12 cellular contexts compared by ENCODE assay signal in the genomic region with DNA sequence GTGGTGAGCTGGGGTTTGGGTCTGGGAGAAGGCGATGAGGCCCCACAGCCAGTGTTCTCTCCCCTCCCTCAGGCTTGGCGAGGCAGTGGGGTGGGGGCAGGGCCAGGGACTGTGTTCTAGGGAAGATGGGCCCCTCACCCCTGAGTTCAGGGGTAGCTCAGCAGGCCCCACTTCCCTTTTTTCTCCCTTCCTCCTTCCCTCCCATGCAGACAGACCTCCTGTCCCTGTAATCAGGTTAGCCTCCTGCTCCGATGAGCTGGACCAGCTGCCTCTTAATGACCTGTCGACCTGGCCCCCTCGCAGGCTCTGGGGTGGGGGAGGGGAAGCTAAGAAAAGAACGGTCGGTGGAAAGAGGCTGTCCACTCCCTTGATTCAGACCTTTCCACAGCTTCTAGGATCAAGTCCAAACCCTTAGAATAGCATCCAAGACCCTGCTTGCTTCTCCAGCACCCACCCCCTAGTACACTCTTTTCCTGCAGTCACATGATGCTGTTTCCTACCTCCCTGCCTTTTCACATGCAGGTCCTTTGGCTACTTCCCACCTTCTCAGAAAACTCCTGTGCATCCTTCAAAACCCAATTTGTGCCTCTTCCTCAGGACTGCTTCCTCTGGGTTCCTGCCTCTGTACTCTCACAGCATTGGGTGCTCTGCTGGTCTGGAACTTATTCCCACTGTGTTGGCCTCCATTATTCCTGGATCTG.
DNase-seq lines count a peak whose midpoint lies in the region; ATAC-seq, FAIRE-seq and TF ChIP-seq lines count a peak whose summit lies in the region.
"Had no signal": no experiment of that assay in that cellular context is flagged by ENCODE, and none has a peak within 500 bp of the region (broad histone marks: within the 10 kb centered on the region; RNA-seq: fewer than 3 reads in every experiment).

No MANE protein-coding gene starts in this region.

- H3K23me2 ChIP-seq in H1 (ENCODE audit: low read depth, low read length), result no peaks in the 10 kb centered on the region

- H2BK120ac ChIP-seq in H1 (replicated peaks; ENCODE audit: low read depth, low read length), result no peak overlapping the region

- H4K5ac ChIP-seq in H1 (ENCODE audit: insufficient read length, low read depth, low read length), result no peak overlapping the region

- H3K9ac ChIP-seq in H1 (replicated peaks in 1 of 4; ENCODE audit: extremely low read depth in 1 of 4, low read depth in 3 of 4, low read length in 3 of 4) (no peak overlapping the region), rectal smooth muscle tissue (ENCODE audit: low read length) (no peak overlapping the region)

- 0 out of 2 replicates have a peak overlapping the region, but pooled peaks have one; percentile 25 for H2BK20ac ChIP-seq in H1 (ENCODE audit: low read length)

- peak overlapping the region; percentile 30; the same call in 1 of the 2 replicates for H2BK12ac ChIP-seq in H1 (ENCODE audit: low read depth, low read length)

- no peaks in the 10 kb centered on the region for H3K27me3 ChIP-seq in H1 (replicated peaks in 1 of 4; ENCODE audit: control insufficient read depth in 3 of 4, extremely low read depth in 1 of 4, insufficient read depth in 3 of 4, low read length in 3 of 4)
- no peaks in the 10 kb centered on the region for H3K27me3 ChIP-seq in rectal smooth muscle tissue (ENCODE audit: control insufficient read depth, insufficient read depth, low read length)
- H3K27me3 ChIP-seq: left lung had no signal

- FAIRE-seq in H1 (lab: Jason Lieb, UNC), result no peak

- H2AFZ ChIP-seq in H1 (ENCODE audit: low read length), result no peak overlapping the region

- TF ChIP-seq POLR2A in H1 (IDR thresholded peaks at IDR 0.05; ENCODE audit: control extremely low read depth in 1 of 2, low read depth in 2 of 2, low read length in 2 of 2), result no peak

- H3K4me2 ChIP-seq in H1 (ENCODE audit: insufficient read depth in 1 of 2, low read depth in 2 of 2, low read length in 2 of 2), result no peak overlapping the region

- POLR2A ChIA-PET in H1 (lab: Charles Lee; ENCODE audit: partially characterized antibody), result interaction anchor here (1.2 to 1.4 kb wide), 4 partner anchors 12 to 24 kb away, joined by 3 to 5 read pairs (median 3); no protein-coding TSS in a partner anchor

- no peak for TF ChIP-seq RAD21 in H1 (IDR thresholded peaks at IDR 0.05 in 1 of 2, conservative IDR thresholded peaks at IDR 0.05 in 1 of 2; ENCODE audit: low read depth in 2 of 2, low read length in 2 of 2)

- H3K18ac ChIP-seq in H1 (ENCODE audit: extremely low read depth, low read length), result peak overlapping the region; percentile 38; the same call in 1 of the 2 replicates

- H3K79me2 ChIP-seq in H1 (ENCODE audit: control insufficient read depth in 1 of 2, insufficient read depth in 2 of 2, low read length in 2 of 2), result peaks cover 0 to 35% of the 10 kb centered on the region in 2 experiments; a peak in 3 of 4 replicates

- H3K4me3 ChIP-seq in H1 (ENCODE audit: extremely low read depth in 1 of 4, insufficient read depth in 2 of 4, low read depth in 3 of 4, low read length in 4 of 4) (no peak overlapping the region), rectal smooth muscle tissue (ENCODE audit: low read length) (no peak overlapping the region)
- H3K4me3 ChIP-seq: left lung had no signal

- H4K20me1 ChIP-seq in H1 (replicated peaks in 1 of 2; ENCODE audit: control insufficient read depth in 1 of 2, insufficient read depth in 2 of 2, low read length in 2 of 2), result peaks cover 2 to 4% of the 10 kb centered on the region in 2 experiments

- DNase-seq in GDM1 (lab: John Stamatoyannopoulos, UW) (peak; percentile 83), NOMO-1 (lab: John Stamatoyannopoulos, UW; ENCODE audit: unreplicated experiment in 2 of 2) (peak; percentile 61 to 62), H1 (ENCODE audit: low read depth in 1 of 2, low spot score in 2 of 2) (no peak), glomerular visceral epithelial cell (ENCODE audit: extremely low spot score) (no peak), HT-29 (ENCODE audit: low spot score) (no peak), RPMI8226 (no peak)
- DNase-seq: activated B cell treated with CpG ODN at 0.5 μM for 24 hours; activated effector memory CD4-positive, alpha-beta T cell treated with anti-CD3 and anti-CD28 coated beads, Interleukin-2, amount 50 U/mL, for 16 hours; left lung; NCI-H1417 had no signal

- no peak overlapping the region for H3K27ac ChIP-seq in H1 (ENCODE audit: low read depth, low read length)
- peak overlapping the region; percentile 17 for H3K27ac ChIP-seq in rectal smooth muscle tissue (ENCODE audit: low read depth, low read length)

- H3K4ac ChIP-seq in H1 (replicated peaks; ENCODE audit: insufficient read length, low read depth, low read length), result peak overlapping the region; percentile 10

- no peak overlapping the region for H4K8ac ChIP-seq in H1 (ENCODE audit: extremely low read depth, insufficient read depth, low read length)

- 0 out of 2 replicates have a peak overlapping the region, but pooled peaks have one; percentile 45 for H2BK5ac ChIP-seq in H1 (ENCODE audit: low read depth, low read length)

- no peak overlapping the region for H3K56ac ChIP-seq in H1 (replicated peaks; ENCODE audit: insufficient read length, low read depth, low read length)

- TF ChIP-seq EP300 in H1 (IDR thresholded peaks at IDR 0.05; ENCODE audit: borderline replicate concordance in 1 of 2, low read depth in 2 of 2, low read length in 2 of 2), result no peak

- H3K23ac ChIP-seq in H1 (ENCODE audit: insufficient read length), result no peak overlapping the region

- H3K9me3 ChIP-seq in H1 (ENCODE audit: insufficient read depth in 2 of 2, low read depth in 1 of 2, low read length in 1 of 2), result no peaks in the 10 kb centered on the region
- H3K9me3 ChIP-seq: left lung had no signal

- H3K4me1 ChIP-seq in H1 (replicated peaks in 1 of 4; ENCODE audit: control insufficient read depth in 3 of 4, insufficient read depth in 4 of 4, low read length in 3 of 4) (peaks cover 30 to 67% (median 48%) of the 10 kb centered on the region in 4 experiments), rectal smooth muscle tissue (ENCODE audit: control insufficient read depth, insufficient read depth, low read length) (peaks cover 33% of the 10 kb centered on the region)

- H4K91ac ChIP-seq in H1 (replicated peaks; ENCODE audit: insufficient read length, low read length), result no peak overlapping the region

- H2AK5ac ChIP-seq in H1 (ENCODE audit: low read depth, low read length), result peak overlapping the region; percentile 93; the same call in 1 of the 2 replicates

- WGBS in H1 (ENCODE audit: extremely low coverage in 1 of 2, insufficient coverage in 1 of 2, insufficient read length in 1 of 2, insufficient replicate concordance in 2 of 2, low coverage in 1 of 2, low lambda C conversion rate in 2 of 2, missing lambda C conversion rate in 1 of 2), 2 experiments, result 50% methylated on average over 7 of the region's 7 CpGs; no CpG with 5 or more reads in 1 of the 2 experiments

- no peaks in the 10 kb centered on the region for H3K36me3 ChIP-seq in H1 (ENCODE audit: control insufficient read depth in 2 of 4, insufficient read depth in 4 of 4, low read length in 3 of 4)
- peaks cover 4% of the 10 kb centered on the region for H3K36me3 ChIP-seq in rectal smooth muscle tissue (ENCODE audit: control insufficient read depth, insufficient read depth, low read length)
- H3K36me3 ChIP-seq: left lung had no signal

- H2BK15ac ChIP-seq in H1 (ENCODE audit: low read length), result no peak overlapping the region; the same call in 1 of the 2 replicates

- peaks cover 22% of the 10 kb centered on the region for H3K79me1 ChIP-seq in H1 (ENCODE audit: low read depth, low read length)

- CTCF ChIA-PET in H1 (lab: Charles Lee; ENCODE audit: partially characterized antibody), result interaction anchor here (0.8 to 8.0 kb wide), 10 partner anchors 10 to 62 kb away, joined by 3 to 56 read pairs (median 8); no protein-coding TSS in a partner anchor

- no peak for TF ChIP-seq CTCF in H1 (IDR thresholded peaks at IDR 0.05; ENCODE audit: control extremely low read depth in 1 of 3, insufficient read depth in 1 of 3, low read depth in 1 of 3, low read length in 3 of 3)

- H3K14ac ChIP-seq in H1 (ENCODE audit: insufficient read length), result no peak overlapping the region

- ATAC-seq in GM18519 (IDR thresholded peaks at IDR 0.05; ENCODE audit: low FRiP score, unreplicated experiment), result no peak
- ATAC-seq: left lung had no signal

TF ChIP-seq in H1, 55 proteins besides CTCF, POLR2A, EP300 and RAD21:
- TF ChIP-seq RFX5 (IDR thresholded peaks at IDR 0.05; ENCODE audit: borderline replicate concordance, low read depth, low read length), result no peak
- no peak for TF ChIP-seq SIRT6 (IDR thresholded peaks at IDR 0.05; ENCODE audit: low read length)

Comparison
In these comparisons a context has a peak if more than half of its experiments do, and no peak if none do; other contexts are left out.
1. DNase-seq: peak in GDM1 (single experiment) and NOMO-1 (2 of 2); none in H1 (0 of 2), glomerular visceral epithelial cell (single experiment), HT-29 (single experiment) and RPMI8226 (single experiment).